Comparison of ENCODE assay signal across 1 cellular context in the genomic region with DNA sequence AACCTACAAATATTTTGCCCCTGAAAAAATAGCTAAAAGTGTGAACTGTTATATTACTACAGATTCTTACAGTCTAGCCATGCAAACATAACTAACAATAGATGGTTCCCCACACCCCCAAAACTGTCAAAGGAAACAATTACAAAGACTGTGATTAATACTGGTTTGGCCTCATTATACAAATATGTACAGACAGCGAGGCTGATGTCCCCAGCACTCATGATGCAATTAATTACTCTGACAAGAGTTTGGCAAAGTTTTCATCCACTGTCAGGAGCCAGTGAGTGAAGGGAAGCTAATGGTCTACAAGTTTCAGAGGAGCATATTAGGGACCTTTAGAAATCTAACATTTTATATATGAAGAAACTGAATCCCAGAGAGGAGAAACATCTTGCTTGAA.
TF ChIP-seq lines count a peak whose summit lies in the region.

No MANE protein-coding gene starts in this region.

TF ChIP-seq in HepG2, 621 proteins besides CTCF, POLR2A, EP300 and RAD21 (continued from another document):
- TF ChIP-seq, protein P1, sequence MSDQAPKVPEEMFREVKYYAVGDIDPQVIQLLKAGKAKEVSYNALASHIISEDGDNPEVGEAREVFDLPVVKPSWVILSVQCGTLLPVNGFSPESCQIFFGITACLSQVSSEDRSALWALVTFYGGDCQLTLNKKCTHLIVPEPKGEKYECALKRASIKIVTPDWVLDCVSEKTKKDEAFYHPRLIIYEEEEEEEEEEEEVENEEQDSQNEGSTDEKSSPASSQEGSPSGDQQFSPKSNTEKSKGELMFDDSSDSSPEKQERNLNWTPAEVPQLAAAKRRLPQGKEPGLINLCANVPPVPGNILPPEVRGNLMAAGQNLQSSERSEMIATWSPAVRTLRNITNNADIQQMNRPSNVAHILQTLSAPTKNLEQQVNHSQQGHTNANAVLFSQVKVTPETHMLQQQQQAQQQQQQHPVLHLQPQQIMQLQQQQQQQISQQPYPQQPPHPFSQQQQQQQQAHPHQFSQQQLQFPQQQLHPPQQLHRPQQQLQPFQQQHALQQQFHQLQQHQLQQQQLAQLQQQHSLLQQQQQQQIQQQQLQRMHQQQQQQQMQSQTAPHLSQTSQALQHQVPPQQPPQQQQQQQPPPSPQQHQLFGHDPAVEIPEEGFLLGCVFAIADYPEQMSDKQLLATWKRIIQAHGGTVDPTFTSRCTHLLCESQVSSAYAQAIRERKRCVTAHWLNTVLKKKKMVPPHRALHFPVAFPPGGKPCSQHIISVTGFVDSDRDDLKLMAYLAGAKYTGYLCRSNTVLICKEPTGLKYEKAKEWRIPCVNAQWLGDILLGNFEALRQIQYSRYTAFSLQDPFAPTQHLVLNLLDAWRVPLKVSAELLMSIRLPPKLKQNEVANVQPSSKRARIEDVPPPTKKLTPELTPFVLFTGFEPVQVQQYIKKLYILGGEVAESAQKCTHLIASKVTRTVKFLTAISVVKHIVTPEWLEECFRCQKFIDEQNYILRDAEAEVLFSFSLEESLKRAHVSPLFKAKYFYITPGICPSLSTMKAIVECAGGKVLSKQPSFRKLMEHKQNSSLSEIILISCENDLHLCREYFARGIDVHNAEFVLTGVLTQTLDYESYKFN (CRISPR knock-in tag; conservative IDR thresholded peaks at IDR 0.05): no peak
- no peak for TF ChIP-seq ZKSCAN8 (CRISPR knock-in tag; IDR thresholded peaks at IDR 0.05; ENCODE audit: borderline replicate concordance)
